In the genomic region with DNA sequence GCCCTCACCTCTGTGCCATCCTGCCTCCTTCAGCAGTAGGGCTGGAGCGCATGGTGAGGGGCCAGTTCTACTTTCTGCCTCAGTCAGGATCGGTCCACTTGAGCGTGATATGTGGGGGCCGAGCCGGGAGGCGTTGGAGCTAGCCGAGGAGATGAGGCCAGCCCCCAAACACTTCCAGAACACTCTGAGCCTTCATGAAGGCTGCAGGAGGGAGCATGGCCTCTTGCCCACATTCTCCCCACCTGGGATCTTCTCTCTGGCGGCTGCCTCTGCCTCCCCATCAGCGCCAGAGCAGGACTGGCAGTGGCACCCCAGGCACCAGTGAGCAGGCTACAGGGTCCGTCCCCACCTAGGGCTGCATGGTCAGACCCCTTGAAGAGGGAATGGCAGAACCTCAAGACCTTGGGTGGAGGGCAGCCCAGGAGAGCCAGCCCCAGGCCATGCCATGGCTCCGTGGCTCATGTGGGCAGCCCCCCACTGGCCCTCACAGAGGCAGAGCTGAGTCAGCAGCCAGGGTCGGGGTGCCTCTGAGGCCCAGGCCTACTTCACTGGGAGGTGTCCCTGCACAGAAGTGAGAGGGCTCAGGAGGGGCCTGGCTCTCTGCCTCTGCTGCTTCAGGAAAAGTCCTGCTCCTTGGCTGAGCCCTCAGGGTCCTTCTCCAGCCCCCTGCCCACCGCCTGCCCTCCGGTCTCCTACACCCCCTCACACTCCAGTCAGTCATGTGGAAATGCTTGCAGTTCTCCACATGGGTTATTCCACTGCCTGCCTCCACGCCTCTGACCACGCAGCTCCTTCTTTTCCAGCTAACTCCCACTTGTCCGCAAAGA, we compare ENCODE assay signal across 17 cellular contexts. TPM values are rescaled to one million over a fixed set of nuclear protein-coding genes. Genes with fewer than 3 reads are reported as not detected.
DNase-seq lines count a peak whose midpoint lies in the region; ATAC-seq and TF ChIP-seq lines count a peak whose summit lies in the region.
"Had no signal": no experiment of that assay in that cellular context is flagged by ENCODE, and none has a peak within 500 bp of the region (broad histone marks: within the 10 kb centered on the region; RNA-seq: fewer than 3 reads in every experiment).

No MANE protein-coding gene starts in this region.

- POLR2A ChIA-PET in Caco-2 (lab: Charles Lee), result no interaction called here
- POLR2A ChIA-PET in activated CD8-positive, alpha-beta T cell treated with anti-CD3 and anti-CD28 coated beads for 36 hours (lab: Charles Lee), result interaction anchor here (0.9 to 6.1 kb wide), 3 partner anchors 9 to 145 kb away, joined by 3 to 47 read pairs (median 4); a partner anchor contains a TSS
- POLR2A ChIA-PET in GM10248 (lab: Yijun Ruan, JAX), result interaction anchor here (2.5 to 3.7 kb wide), 3 partner anchors 8 to 11 kb away, joined by 9 to 17 read pairs (median 17); no protein-coding TSS in a partner anchor

- intact Hi-C loops in Caco-2 (cut with micrococcal nuclease; ENCODE audit: unreplicated experiment), result no loop called here
- intact Hi-C loops in activated CD8-positive, alpha-beta T cell treated with anti-CD3 and anti-CD28 coated beads for 36 hours (cut with micrococcal nuclease), result no loop called here

- peaks cover 1% of the 10 kb centered on the region for H3K36me3 Mint-ChIP-seq in Caco-2 (ENCODE audit: insufficient read depth, unreplicated experiment)
- H3K36me3 Mint-ChIP-seq in activated CD8-positive, alpha-beta T cell treated with anti-CD3 and anti-CD28 coated beads for 36 hours (ENCODE audit: low read depth), result peaks cover 2% of the 10 kb centered on the region

- H3K9me3 ChIP-seq in Caco-2 (no peaks in the 10 kb centered on the region), MG63 (no peaks in the 10 kb centered on the region), Peyer's patch (no peaks in the 10 kb centered on the region)
- H3K9me3 ChIP-seq: gastroesophageal sphincter had no signal

- H3K27me3 ChIP-seq in ACC112 (ENCODE audit: insufficient read depth, low read length) (no peaks in the 10 kb centered on the region), Caco-2 (replicated peaks; ENCODE audit: control insufficient read depth, insufficient read depth, low read length) (no peaks in the 10 kb centered on the region), MG63 (no peaks in the 10 kb centered on the region), Peyer's patch (no peaks in the 10 kb centered on the region)

- H3K36me3 ChIP-seq in ACC112 (ENCODE audit: insufficient read depth, low read length), result no peaks in the 10 kb centered on the region
- no peaks in the 10 kb centered on the region for H3K36me3 ChIP-seq in Caco-2 (ENCODE audit: control insufficient read depth, insufficient read depth, low read length)
- no peaks in the 10 kb centered on the region for H3K36me3 ChIP-seq in MG63
- H3K36me3 ChIP-seq in Peyer's patch, result no peaks in the 10 kb centered on the region
- H3K36me3 ChIP-seq: gastroesophageal sphincter had no signal

- TF ChIP-seq CTCF in Caco-2 (IDR thresholded peaks at IDR 0.05; ENCODE audit: insufficient read depth in 1 of 2, low read depth in 1 of 2, low read length in 1 of 2, severe bottlenecking in 1 of 2, unreplicated experiment in 1 of 2) (no peak), GM10248 (IDR thresholded peaks at IDR 0.05; ENCODE audit: control extremely low read depth, extremely low read depth, low read depth, missing control alignments) (no peak), Peyer's patch (IDR thresholded peaks at IDR 0.05) (no peak)
- no peak for TF ChIP-seq CTCF in activated CD8-positive, alpha-beta T cell treated with anti-CD3 and anti-CD28 coated beads for 36 hours (IDR thresholded peaks at IDR 0.05)

- peak overlapping the region; percentile 79; the same call in 1 of the 2 replicates for H3K27ac ChIP-seq in ACC112 (ENCODE audit: low read depth, low read length)
- H3K27ac ChIP-seq in Peyer's patch, result peak overlapping the region in 2 of 4 donors; percentile 80 to 83
- H3K27ac ChIP-seq: gastroesophageal sphincter, SK-N-MC had no signal

- H3K4me3 Mint-ChIP-seq in Caco-2 (ENCODE audit: unreplicated experiment), result no peak overlapping the region
- peak overlapping the region; percentile 9 for H3K4me3 Mint-ChIP-seq in activated CD8-positive, alpha-beta T cell treated with anti-CD3 and anti-CD28 coated beads for 36 hours

- TF ChIP-seq POLR2A in Peyer's patch (IDR thresholded peaks at IDR 0.05), result no peak

- DNase-seq in Caco-2, result no peak
- DNase-seq in activated CD8-positive, alpha-beta T cell treated with anti-CD3 and anti-CD28 coated beads for 36 hours, result no peak
- peak; percentile 60 for DNase-seq in left kidney (ENCODE audit: low read depth, low spot score)
- DNase-seq in GM10248 (ENCODE audit: extremely low spot score), result no peak
- DNase-seq in MG63, result no peak
- DNase-seq in anterior cingulate cortex (lab: John Stamatoyannopoulos, UW), result no peak
- no peak for DNase-seq in Peyer's patch
- DNase-seq: effector CD4-positive, alpha-beta T cell; H7; islet precursor cell; NCI-H2171; NK-92 treated with Interleukin-12 subunit alpha and Interleukin-12 subunit beta, amount 100 ng/mL, for 24 hours; stimulated activated naive CD4-positive, alpha-beta T cell had no signal

- no peak for ATAC-seq in activated CD8-positive, alpha-beta T cell treated with anti-CD3 and anti-CD28 coated beads for 36 hours
- ATAC-seq: gastroesophageal sphincter had no signal

- H3K4me3 ChIP-seq in ACC112 (ENCODE audit: low read depth, low read length) (no peak overlapping the region), Caco-2 (ENCODE audit: low read depth, low read length) (no peak overlapping the region), MG63 (no peak overlapping the region), Peyer's patch (no peak overlapping the region)
- H3K4me3 ChIP-seq: gastroesophageal sphincter, SK-N-MC had no signal

- peak overlapping the region; percentile 77 for H3K27ac Mint-ChIP-seq in Caco-2 (ENCODE audit: unreplicated experiment)
- peak overlapping the region; percentile 98 for H3K27ac Mint-ChIP-seq in activated CD8-positive, alpha-beta T cell treated with anti-CD3 and anti-CD28 coated beads for 36 hours

- H3K27me3 Mint-ChIP-seq in Caco-2 (ENCODE audit: insufficient read depth, unreplicated experiment), result no peaks in the 10 kb centered on the region
- no peaks in the 10 kb centered on the region for H3K27me3 Mint-ChIP-seq in activated CD8-positive, alpha-beta T cell treated with anti-CD3 and anti-CD28 coated beads for 36 hours

- H3K4me1 ChIP-seq in ACC112 (ENCODE audit: control insufficient read depth, insufficient read depth, low read length, unreplicated experiment) (peaks cover 71% of the 10 kb centered on the region), Caco-2 (peaks cover 62% of the 10 kb centered on the region), Peyer's patch (peaks cover 0 to 32% (median 18%) of the 10 kb centered on the region in 4 donors)
- H3K4me1 ChIP-seq: gastroesophageal sphincter had no signal

- no TSS peak for BruUV-seq in Caco-2 (replicated peaks; lab: Mats Ljungman, UMichigan)

- H3K9me3 Mint-ChIP-seq in Caco-2 (ENCODE audit: unreplicated experiment), result no peaks in the 10 kb centered on the region
- H3K9me3 Mint-ChIP-seq in activated CD8-positive, alpha-beta T cell treated with anti-CD3 and anti-CD28 coated beads for 36 hours, result no peaks in the 10 kb centered on the region

- no peak overlapping the region for H2AFZ ChIP-seq in ACC112 (ENCODE audit: low read length, unreplicated experiment)

- peaks cover 73% of the 10 kb centered on the region for H3K4me1 Mint-ChIP-seq in Caco-2 (ENCODE audit: low read depth, unreplicated experiment)
- peaks cover 98% of the 10 kb centered on the region for H3K4me1 Mint-ChIP-seq in activated CD8-positive, alpha-beta T cell treated with anti-CD3 and anti-CD28 coated beads for 36 hours (ENCODE audit: low read depth)

- no peaks in the 10 kb centered on the region for H3K79me2 ChIP-seq in ACC112 (ENCODE audit: control insufficient read depth, insufficient read depth, low read length, unreplicated experiment)

- CTCF ChIA-PET in Caco-2 (lab: Charles Lee) (interaction anchor here (0.6 to 1.1 kb wide), 2 partner anchors 21 to 48 kb away, joined by 3 read pairs; no protein-coding TSS in a partner anchor), GM10248 (lab: Yijun Ruan, JAX) (interaction anchor here (1.4 to 14.7 kb wide), 6 partner anchors 11 to 53 kb away, joined by 3 to 160 read pairs (median 6); a partner anchor contains a TSS)
- CTCF ChIA-PET in activated CD8-positive, alpha-beta T cell treated with anti-CD3 and anti-CD28 coated beads for 36 hours (lab: Charles Lee), result interaction anchor here (1.1 to 5.3 kb wide), 3 partner anchors 10 to 36 kb away, joined by 3 to 40 read pairs (median 16); no protein-coding TSS in a partner anchor

RNA-seq across cellular contexts. Expression of a gene that starts 28.1 kb away (rescaled TPM):
- total RNA-seq in Caco-2 (2022) (0.56 TPM in 1 of 2 replicates, not detected in the other), Peyer's patch (1 to 10 TPM in 3 of 4 donors, under 1 TPM in 1; 0.88 to 6.6 (median 3.3) TPM)
- total RNA-seq in activated CD8-positive, alpha-beta T cell treated with anti-CD3 and anti-CD28 coated beads for 36 hours, result under 1 TPM; 0.29 to 0.31 TPM
- 0.30 and 6.3 TPM in 2 replicates for total RNA-seq in MG63 (2014; rRNA removed; shearing (Covaris generic); ENCODE audit: low replicate concordance)
- total RNA-seq: MCF 10A had no signal

RNA-seq across cellular contexts. Expression of a gene that starts 38.2 kb away (rescaled TPM):
- total RNA-seq in Caco-2 (2022) (31.4 and 38.1 TPM in 2 replicates), Peyer's patch (10 to 100 TPM in 1 of 4 donors, 1 to 10 TPM in 3; 1.5 to 42.9 (median 1.6) TPM)
- 10 to 100 TPM; 62.4 TPM for total RNA-seq in activated CD8-positive, alpha-beta T cell treated with anti-CD3 and anti-CD28 coated beads for 36 hours
- 10.5 and 12.0 TPM in 2 replicates for total RNA-seq in MG63 (2014; rRNA removed; shearing (Covaris generic); ENCODE audit: low replicate concordance)
